In genomic region chr11:66011239-66011784, GRCh38 we compare ENCODE assay signal across 13 cellular contexts.
DNase-seq lines count a peak whose midpoint lies in the region; ATAC-seq, FAIRE-seq and TF ChIP-seq lines count a peak whose summit lies in the region.
"Had no signal": no experiment of that assay in that cellular context is flagged by ENCODE, and none has a peak within 500 bp of the region (broad histone marks: within the 10 kb centered on the region; RNA-seq: fewer than 3 reads in every experiment).

No MANE protein-coding gene starts in this region.

- DNase-seq in ELF-1 (ENCODE audit: low read depth, low spot score): peak; percentile 91
- peak; percentile 87 for DNase-seq in RCC 7860 (ENCODE audit: low spot score)
- peak; percentile 46 for DNase-seq in fibroblast of pulmonary artery (ENCODE audit: low read depth)
- DNase-seq in retinal pigment epithelial cell (ENCODE audit: low read depth): peak; percentile 39
- no peak for DNase-seq in NCI-H187 (lab: John Stamatoyannopoulos, UW)
- DNase-seq in NCI-H510A (lab: John Stamatoyannopoulos, UW): no peak
- DNase-seq in GM13977 (ENCODE audit: low spot score): no peak
- DNase-seq: activated T-cell treated with anti-CD3 and anti-CD28 coated beads, Interleukin-2, amount 50 U/mL, for 4 hours; left cardiac atrium; NCI-H524 treated with DMSO at 0.1 percent for 48 hours; T1000 had no signal

- no peak for TF ChIP-seq CTCF in fibroblast of pulmonary artery (IDR thresholded peaks at IDR 0.05; ENCODE audit: low read length, missing control alignments)
- TF ChIP-seq CTCF in retinal pigment epithelial cell (conservative IDR thresholded peaks at IDR 0.05; ENCODE audit: low read depth, low read length): no peak
- TF ChIP-seq CTCF in GM13977 (IDR thresholded peaks at IDR 0.05; ENCODE audit: extremely low read depth, insufficient read depth, missing control alignments): no peak

- no peak for ATAC-seq in GM18502 (IDR thresholded peaks at IDR 0.05; ENCODE audit: poor library complexity, unreplicated experiment)

- in situ Hi-C loops in GM13977 (cut with MboI; ENCODE audit: low pct_unique_long_range_greater_than_20kb, low sequenced_read_pairs, unreplicated experiment): no loop called here

- FAIRE-seq in RCC 7860 (lab: Jason Lieb, UNC): peak; percentile 76
- FAIRE-seq: D721Med had no signal

- H3K4me3 ChIP-seq in fibroblast of pulmonary artery (replicated peaks; ENCODE audit: low read depth, low read length): no peak overlapping the region
- H3K4me3 ChIP-seq in retinal pigment epithelial cell (ENCODE audit: low read length): no peak overlapping the region

Comparison
In these comparisons a context has a peak if more than half of its experiments do, and no peak if none do; other contexts are left out.
1. DNase-seq: peak in ELF-1 (single experiment), RCC 7860 (single experiment), fibroblast of pulmonary artery (single experiment) and retinal pigment epithelial cell (single experiment); none in NCI-H187 (0 of 2), NCI-H510A (single experiment) and GM13977 (single experiment).